Comparison of ENCODE assay signal across 23 cellular contexts in genomic region chr15:40901053-40901443, GRCh38. TPM values are rescaled to one million over a fixed set of nuclear protein-coding genes. Genes with fewer than 3 reads are reported as not detected.
"Had no signal": no experiment of that assay in that cellular context is flagged by ENCODE, and none has a peak within 500 bp of the region (broad histone marks: within the 10 kb centered on the region; RNA-seq: fewer than 3 reads in every experiment).

No MANE protein-coding gene starts in this region.

- H3K4me3 ChIP-seq: coronary artery, right atrium auricular region, tibial artery had no signal

- H3K9me3 Mint-ChIP-seq: activated B cell treated with CpG ODN at 0.5 μM for 24 hours; activated CD4-positive, alpha-beta memory T cell treated with anti-CD3 and anti-CD28 coated beads, Interleukin-2, amount 10 ng/mL, durations not matched to agents 7 days and 5 days; activated naive CD4-positive, alpha-beta T cell treated with anti-CD3 and anti-CD28 coated beads for 36 hours; brain; T-helper 2 cell treated with Interferon-gamma antibody and Interleukin-4, amounts not matched to agents 5 μg/mL and 100 μg/mL, for 36 hours had no signal

- H3K27me3 ChIP-seq: right atrium auricular region, tibial artery had no signal

- H3K9me3 ChIP-seq: right atrium auricular region, tibial artery had no signal

- H3K27me3 Mint-ChIP-seq: activated B cell treated with CpG ODN at 0.5 μM for 24 hours; activated CD4-positive, alpha-beta memory T cell treated with anti-CD3 and anti-CD28 coated beads, Interleukin-2, amount 10 ng/mL, durations not matched to agents 7 days and 5 days; brain; progenitor cell of endocrine pancreas had no signal

- H3K27ac ChIP-seq: coronary artery, right atrium auricular region, tibial artery had no signal

- ATAC-seq: left lobe of liver; stimulated activated naive CD8-positive, alpha-beta T cell treated with anti-CD3 and anti-CD28 coated beads, Interleukin-15, Interleukin-2, amounts not matched to agents 100 U/mL and 50 U/mL, for 24 hours had no signal

- FAIRE-seq: keratinocyte, TTC549, urothelium cell line had no signal

- H3K27ac Mint-ChIP-seq: activated B cell treated with CpG ODN at 0.5 μM for 24 hours; activated CD4-positive, alpha-beta memory T cell treated with anti-CD3 and anti-CD28 coated beads, Interleukin-2, amount 10 ng/mL, durations not matched to agents 7 days and 5 days; activated naive CD4-positive, alpha-beta T cell treated with anti-CD3 and anti-CD28 coated beads for 36 hours; progenitor cell of endocrine pancreas; T-helper 2 cell treated with Interferon-gamma antibody and Interleukin-4, amounts not matched to agents 5 μg/mL and 100 μg/mL, for 36 hours had no signal

- H3K4me3 Mint-ChIP-seq: activated B cell treated with CpG ODN at 0.5 μM for 24 hours; activated CD4-positive, alpha-beta memory T cell treated with anti-CD3 and anti-CD28 coated beads, Interleukin-2, amount 10 ng/mL, durations not matched to agents 7 days and 5 days; activated naive CD4-positive, alpha-beta T cell treated with anti-CD3 and anti-CD28 coated beads for 36 hours; T-helper 2 cell treated with Interferon-gamma antibody and Interleukin-4, amounts not matched to agents 5 μg/mL and 100 μg/mL, for 36 hours had no signal

- DNase-seq: activated B cell treated with CpG ODN at 0.5 μM for 24 hours; activated CD4-positive, alpha-beta memory T cell treated with anti-CD3 and anti-CD28 coated beads, Interleukin-2, amount 10 ng/mL, durations not matched to agents 7 days and 5 days; activated CD4-positive, alpha-beta T cell treated with anti-CD3 and anti-CD28 coated beads for 48 hours; activated naive CD4-positive, alpha-beta T cell treated with anti-CD3 and anti-CD28 coated beads for 36 hours; activated T-cell treated with anti-CD3 and anti-CD28 coated beads, Interleukin-2, amount 50 U/mL, for 1 hour; erythroblast; foreskin melanocyte; midbrain; stimulated activated CD4-positive, alpha-beta T cell treated with anti-CD3 and anti-CD28 coated beads, Interleukin-2, amount 100 ng/mL, for 24 hours; stimulated activated naive CD8-positive, alpha-beta T cell treated with anti-CD3 and anti-CD28 coated beads, Interleukin-15, Interleukin-2, amounts not matched to agents 100 U/mL and 50 U/mL, for 24 hours; tibial artery had no signal

RNA-seq across cellular contexts. Expression of gene RHOV, which starts 27.0 kb away (rescaled TPM):
- total RNA-seq: activated CD4-positive, alpha-beta memory T cell treated with anti-CD3 and anti-CD28 coated beads, Interleukin-2, amount 10 ng/mL, durations not matched to agents 7 days and 5 days; left lobe of liver; lung microvascular endothelial cell; myocyte; right atrium auricular region had no signal

RNA-seq across cellular contexts. Expression of gene DLL4, which starts 28.1 kb away (rescaled TPM):
- total RNA-seq: activated B cell treated with CpG ODN at 0.5 μM for 24 hours; activated CD4-positive, alpha-beta memory T cell treated with anti-CD3 and anti-CD28 coated beads, Interleukin-2, amount 10 ng/mL, durations not matched to agents 7 days and 5 days; osteoblast had no signal
- polyA plus RNA-seq: keratinocyte had no signal

RNA-seq across cellular contexts. Expression of gene SPINT1, which starts 57.2 kb away (rescaled TPM):
- total RNA-seq: myocyte had no signal
